In genomic region chr13:50635504-50635903, GRCh38 we compare ENCODE assay signal across 2 cellular contexts.
A peak's percentile ranks its signal among the peaks of the same experiment; 100 is the strongest.
TF ChIP-seq lines count a peak whose summit lies in the region.

No MANE protein-coding gene starts in this region.

TF ChIP-seq in liver, 16 proteins besides CTCF, POLR2A, EP300 and RAD21 (continued from another document):
- no peak for TF ChIP-seq FOXA2 (IDR thresholded peaks at IDR 0.05)
- peak; percentile 16 for TF ChIP-seq SP1 (IDR thresholded peaks at IDR 0.05)
- no peak for TF ChIP-seq HNF4A (conservative IDR thresholded peaks at IDR 0.05)
- TF ChIP-seq GABPA (IDR thresholded peaks at IDR 0.05 in 1 of 2, conservative IDR thresholded peaks at IDR 0.05 in 1 of 2): no peak
- no peak for TF ChIP-seq ATF3 (IDR thresholded peaks at IDR 0.05)
- TF ChIP-seq RXRA (IDR thresholded peaks at IDR 0.05): peak in 1 of 2 donors; percentile 12

TF ChIP-seq in HepG2, 621 proteins besides CTCF, POLR2A, EP300 and RAD21 (continued from another document):
- TF ChIP-seq TFDP1 (CRISPR knock-in tag; IDR thresholded peaks at IDR 0.05; ENCODE audit: borderline replicate concordance): no peak
- no peak for TF ChIP-seq TSC22D2 (CRISPR knock-in tag; IDR thresholded peaks at IDR 0.05; ENCODE audit: borderline replicate concordance)
- TF ChIP-seq HMG20B (CRISPR knock-in tag; conservative IDR thresholded peaks at IDR 0.05): no peak
- TF ChIP-seq KLF16 (CRISPR knock-in tag; IDR thresholded peaks at IDR 0.05): no peak
- no peak for TF ChIP-seq ZNF232 (CRISPR knock-in tag; IDR thresholded peaks at IDR 0.05; ENCODE audit: borderline replicate concordance)
- no peak for TF ChIP-seq ZNF772 (CRISPR knock-in tag; IDR thresholded peaks at IDR 0.05)
- no peak for TF ChIP-seq TBX3 (IDR thresholded peaks at IDR 0.05; ENCODE audit: borderline replicate concordance)
- no peak for TF ChIP-seq AFF4 (CRISPR knock-in tag; IDR thresholded peaks at IDR 0.05)
- TF ChIP-seq ZBTB26 (CRISPR knock-in tag; IDR thresholded peaks at IDR 0.05; ENCODE audit: borderline replicate concordance): no peak
- TF ChIP-seq BCL6 (CRISPR knock-in tag; IDR thresholded peaks at IDR 0.05): no peak
- TF ChIP-seq FOXC1 (CRISPR knock-in tag; IDR thresholded peaks at IDR 0.05; ENCODE audit: borderline replicate concordance): no peak
- no peak for TF ChIP-seq ATF7 (IDR thresholded peaks at IDR 0.05)
- no peak for TF ChIP-seq ATF7 (CRISPR knock-in tag; IDR thresholded peaks at IDR 0.05)
- TF ChIP-seq ZBTB2 (CRISPR knock-in tag; IDR thresholded peaks at IDR 0.05; ENCODE audit: low read depth): no peak
